Comparison of ENCODE assay signal across 18 cellular contexts in genomic region chr2:71596011-71596410, GRCh38.
DNase-seq lines count a peak whose midpoint lies in the region; ATAC-seq and TF ChIP-seq lines count a peak whose summit lies in the region.
"Had no signal": no experiment of that assay in that cellular context is flagged by ENCODE, and none has a peak within 500 bp of the region (broad histone marks: within the 10 kb centered on the region; RNA-seq: fewer than 3 reads in every experiment).

No MANE protein-coding gene starts in this region.

- H3K27ac Mint-ChIP-seq in neural crest cell (ENCODE audit: unreplicated experiment) = peak overlapping the region; percentile 96
- H3K27ac Mint-ChIP-seq: activated CD4-positive, alpha-beta T cell treated with anti-CD3 and anti-CD28 coated beads, Interleukin-2, amount 10 ng/mL, durations not matched to agents 7 days and 5 days had no signal

- H3K4me3 ChIP-seq in thoracic aorta = peak overlapping the region; percentile 51
- H3K4me3 ChIP-seq: coronary artery, left lung, ovary, smooth muscle cell had no signal

- in situ Hi-C loops in SK-MEL-5 (cut with HindIII; ENCODE audit: low pct_unique_long_range_greater_than_20kb, low sequenced_read_pairs) = no loop called here

- H3K36me3 ChIP-seq in thoracic aorta = no peaks in the 10 kb centered on the region
- H3K36me3 ChIP-seq: ovary had no signal

- TF ChIP-seq CTCF in neural crest cell (conservative IDR thresholded peaks at IDR 0.05) (no peak), thoracic aorta (IDR thresholded peaks at IDR 0.05) (no peak)

- H3K27me3 Mint-ChIP-seq in neural crest cell (ENCODE audit: low read depth) = peaks cover 36% of the 10 kb centered on the region
- H3K27me3 Mint-ChIP-seq: activated CD4-positive, alpha-beta T cell treated with anti-CD3 and anti-CD28 coated beads, Interleukin-2, amount 10 ng/mL, durations not matched to agents 7 days and 5 days had no signal

- no peaks in the 10 kb centered on the region for H3K36me3 Mint-ChIP-seq in neural crest cell (ENCODE audit: low read depth)

- H3K27me3 ChIP-seq in thoracic aorta (replicated peaks; ENCODE audit: insufficient read depth) = no peaks in the 10 kb centered on the region
- H3K27me3 ChIP-seq: left lung, ovary had no signal

- ATAC-seq in thoracic aorta (ENCODE audit: insufficient number of reproducible peaks, low FRiP score, low read depth) (no peak), GM18502 (IDR thresholded peaks at IDR 0.05; ENCODE audit: poor library complexity, unreplicated experiment) (no peak), GM19035 (IDR thresholded peaks at IDR 0.05; ENCODE audit: unreplicated experiment) (no peak)
- ATAC-seq: left lung had no signal

- DNase-seq in SK-MEL-5 (ENCODE audit: low read depth, low spot score) = peak; percentile 77
- peak; percentile 74 for DNase-seq in foreskin melanocyte
- peak; percentile 63 for DNase-seq in neural crest cell (ENCODE audit: low read depth, low spot score)
- DNase-seq in thoracic aorta (ENCODE audit: low spot score) = no peak
- DNase-seq in NCI-H345 treated with DMSO at 0.1 percent for 48 hours (lab: John Stamatoyannopoulos, UW; ENCODE audit: unreplicated experiment) = no peak
- no peak for DNase-seq in NCI-H1930 (lab: John Stamatoyannopoulos, UW)
- DNase-seq: activated CD4-positive, alpha-beta T cell treated with anti-CD3 and anti-CD28 coated beads, Interleukin-2, amount 10 ng/mL, durations not matched to agents 7 days and 5 days; Calu3; GDM1; left lung; NCI-H1417; NCI-H2171 treated with DMSO at 0.1 percent for 48 hours; ovary; stimulated activated CD4-positive, alpha-beta T cell treated with anti-CD3 and anti-CD28 coated beads, Interleukin-4, amount 100 ng/mL, for 24 hours had no signal

- peaks cover 0 to 17% of the 10 kb centered on the region in 2 donors for H3K4me1 ChIP-seq in thoracic aorta (ENCODE audit: control insufficient read depth in 1 of 2, low read depth in 2 of 2)
- H3K4me1 ChIP-seq: left lung had no signal

- no peaks in the 10 kb centered on the region for H3K9me3 ChIP-seq in thoracic aorta
- H3K9me3 ChIP-seq: left lung, ovary had no signal

- no peak overlapping the region for H3K27ac ChIP-seq in thoracic aorta
- H3K27ac ChIP-seq: coronary artery, left lung, ovary had no signal

- H3K4me3 Mint-ChIP-seq in neural crest cell = peak overlapping the region; percentile 59
- H3K4me3 Mint-ChIP-seq: activated CD4-positive, alpha-beta T cell treated with anti-CD3 and anti-CD28 coated beads, Interleukin-2, amount 10 ng/mL, durations not matched to agents 7 days and 5 days had no signal

- no peaks in the 10 kb centered on the region for H3K9me3 Mint-ChIP-seq in neural crest cell
- H3K9me3 Mint-ChIP-seq: activated CD4-positive, alpha-beta T cell treated with anti-CD3 and anti-CD28 coated beads, Interleukin-2, amount 10 ng/mL, durations not matched to agents 7 days and 5 days had no signal

- H3K4me1 Mint-ChIP-seq in neural crest cell = peaks cover 60% of the 10 kb centered on the region
- H3K4me1 Mint-ChIP-seq: activated CD4-positive, alpha-beta T cell treated with anti-CD3 and anti-CD28 coated beads, Interleukin-2, amount 10 ng/mL, durations not matched to agents 7 days and 5 days had no signal

Comparison
In these comparisons a context has a peak if more than half of its experiments do, and no peak if none do; other contexts are left out.
1. DNase-seq: peak in SK-MEL-5 (single experiment), foreskin melanocyte (single experiment) and neural crest cell (single experiment); none in thoracic aorta (single experiment), NCI-H345 treated with DMSO at 0.1 percent for 48 hours (single experiment) and NCI-H1930 (0 of 2).